In genomic region chr5:33241826-33242225, GRCh38 we compare ENCODE assay signal across 10 cellular contexts.
DNase-seq lines count a peak whose midpoint lies in the region; ATAC-seq, FAIRE-seq and TF ChIP-seq lines count a peak whose summit lies in the region.
"Had no signal": no experiment of that assay in that cellular context is flagged by ENCODE, and none has a peak within 500 bp of the region (broad histone marks: within the 10 kb centered on the region; RNA-seq: fewer than 3 reads in every experiment).

No MANE protein-coding gene starts in this region.

- peak; percentile 7 for FAIRE-seq in GM12878 (lab: Jason Lieb, UNC)

- no peaks in the 10 kb centered on the region for H3K4me1 Mint-ChIP-seq in activated naive CD4-positive, alpha-beta T cell treated with anti-CD3 and anti-CD28 coated beads, Interleukin-2, amount 50 U/mL, for 24 hours
- H3K4me1 Mint-ChIP-seq in stimulated activated effector memory CD8-positive, alpha-beta T cell treated with anti-CD3 and anti-CD28 coated beads, Interleukin-12 subunit alpha, Interleukin-12 subunit beta, amount 100 ng/mL, for 72 hours: no peaks in the 10 kb centered on the region

- no peak for TF ChIP-seq EP300 in GM12878 (IDR thresholded peaks at IDR 0.05; ENCODE audit: borderline replicate concordance in 1 of 2, control insufficient read depth in 1 of 2, low read depth in 2 of 2, low read length in 2 of 2)

- in situ Hi-C loops in GM12878 (cut with MboI): no loop called here
- in situ Hi-C loops in gastrocnemius medialis (cut with MboI; ENCODE audit: low sequenced_read_pairs in 4 of 4): no loop called here

- H3K36me3 ChIP-seq in GM12878 (ENCODE audit: control insufficient read depth in 2 of 2, insufficient read depth in 2 of 2, low read length in 1 of 2) (no peaks in the 10 kb centered on the region), gastrocnemius medialis (no peaks in the 10 kb centered on the region)

- POLR2A ChIA-PET in GM12878 (lab: Charles Lee): interaction anchor here (0.5 kb wide), 1 partner anchor 23 kb away, joined by 3 read pairs; no protein-coding TSS in a partner anchor

- WGBS in GM12878 (ENCODE audit: insufficient coverage, insufficient replicate concordance, low lambda C conversion rate, missing lambda C conversion rate): 0% methylated on average over 4 of the region's 4 CpGs

- H3K79me2 ChIP-seq in GM12878 (ENCODE audit: control insufficient read depth, insufficient read depth, low read length): no peaks in the 10 kb centered on the region

- TF ChIP-seq POLR2A in GM12878 (IDR thresholded peaks at IDR 0.05; ENCODE audit: low read depth, low read length): no peak
- TF ChIP-seq POLR2A in gastrocnemius medialis (IDR thresholded peaks at IDR 0.05): no peak

- H3K9me3 ChIP-seq in GM12878 (replicated peaks; ENCODE audit: control insufficient read depth, insufficient read depth, low read length): no peaks in the 10 kb centered on the region; the same call in 2 of the 3 replicates
- no peaks in the 10 kb centered on the region for H3K9me3 ChIP-seq in gastrocnemius medialis

- H3K9ac ChIP-seq in GM12878 (ENCODE audit: control insufficient read depth, insufficient read depth, low read length): no peak overlapping the region

- no peak overlapping the region for H3K4me2 ChIP-seq in GM12878 (ENCODE audit: control insufficient read depth, insufficient read depth)

- H3K4me3 ChIP-seq in GM12878 (no peak overlapping the region), gastrocnemius medialis (no peak overlapping the region)

- H3K4me1 ChIP-seq in GM12878 (ENCODE audit: control insufficient read depth, insufficient read depth, low read length) (peaks cover 4% of the 10 kb centered on the region), gastrocnemius medialis (no peaks in the 10 kb centered on the region)

- H3K27me3 Mint-ChIP-seq in activated naive CD4-positive, alpha-beta T cell treated with anti-CD3 and anti-CD28 coated beads, Interleukin-2, amount 50 U/mL, for 24 hours: peaks cover under 1% of the 10 kb centered on the region

- H3K9me3 Mint-ChIP-seq in activated naive CD4-positive, alpha-beta T cell treated with anti-CD3 and anti-CD28 coated beads, Interleukin-2, amount 50 U/mL, for 24 hours: no peaks in the 10 kb centered on the region
- no peaks in the 10 kb centered on the region for H3K9me3 Mint-ChIP-seq in stimulated activated effector memory CD8-positive, alpha-beta T cell treated with anti-CD3 and anti-CD28 coated beads, Interleukin-12 subunit alpha, Interleukin-12 subunit beta, amount 100 ng/mL, for 72 hours

- no peak overlapping the region for H3K4me3 Mint-ChIP-seq in activated naive CD4-positive, alpha-beta T cell treated with anti-CD3 and anti-CD28 coated beads, Interleukin-2, amount 50 U/mL, for 24 hours
- H3K4me3 Mint-ChIP-seq in stimulated activated effector memory CD8-positive, alpha-beta T cell treated with anti-CD3 and anti-CD28 coated beads, Interleukin-12 subunit alpha, Interleukin-12 subunit beta, amount 100 ng/mL, for 72 hours: no peak overlapping the region

- TF ChIP-seq RAD21 in GM12878 (IDR thresholded peaks at IDR 0.05; ENCODE audit: insufficient read depth, low read depth, low read length): no peak

- no peaks in the 10 kb centered on the region for H3K36me3 Mint-ChIP-seq in activated naive CD4-positive, alpha-beta T cell treated with anti-CD3 and anti-CD28 coated beads, Interleukin-2, amount 50 U/mL, for 24 hours
- no peaks in the 10 kb centered on the region for H3K36me3 Mint-ChIP-seq in stimulated activated effector memory CD8-positive, alpha-beta T cell treated with anti-CD3 and anti-CD28 coated beads, Interleukin-12 subunit alpha, Interleukin-12 subunit beta, amount 100 ng/mL, for 72 hours

- H3K27me3 ChIP-seq in GM12878 (replicated peaks in 1 of 2; ENCODE audit: control insufficient read depth in 2 of 2, insufficient read depth in 2 of 2, low read length in 1 of 2) (no peaks in the 10 kb centered on the region), gastrocnemius medialis (no peaks in the 10 kb centered on the region)

- RAD21 ChIA-PET in GM12878 (lab: Charles Lee; ENCODE audit: unreplicated experiment): interaction anchor here (0.6 kb wide), 1 partner anchor 604 kb away, joined by 3 read pairs; no protein-coding TSS in a partner anchor

- SMC1A ChIA-PET in GM12878 (lab: Charles Lee; ENCODE audit: uncharacterized antibody, unreplicated experiment): interaction anchor here (0.7 kb wide), 1 partner anchor 214 kb away, joined by 3 read pairs; no protein-coding TSS in a partner anchor

- no peaks in the 10 kb centered on the region for H4K20me1 ChIP-seq in GM12878 (ENCODE audit: control insufficient read depth, insufficient read depth)

- intact Hi-C loops in GM12878 (cut with micrococcal nuclease; ENCODE audit: unreplicated experiment): no loop called here
- intact Hi-C loops in gastrocnemius medialis (cut with DNase I; ENCODE audit: low total_unique reads): no loop called here

- DNase-seq in activated naive CD4-positive, alpha-beta T cell treated with Interleukin-2 at 50 U/mL for 16 hours: no peak
- no peak for DNase-seq in GM12878 (ENCODE audit: low read depth, low spot score)
- no peak for DNase-seq in stimulated activated effector memory CD8-positive, alpha-beta T cell treated with anti-CD3 and anti-CD28 coated beads, Interleukin-12 subunit alpha, Interleukin-12 subunit beta, amount 100 ng/mL, for 72 hours (ENCODE audit: low spot score in 2 of 2)
- DNase-seq in gastrocnemius medialis: no peak
- no peak for DNase-seq in GM19238 (ENCODE audit: insufficient read length, low spot score)
- DNase-seq: activated CD8-positive, alpha-beta memory T cell treated with anti-CD3 and anti-CD28 coated beads, Interleukin-2, amount 50 U/mL, for 4 hours; cortex of kidney had no signal

- peak overlapping the region; percentile 43 for H3K27ac Mint-ChIP-seq in activated naive CD4-positive, alpha-beta T cell treated with anti-CD3 and anti-CD28 coated beads, Interleukin-2, amount 50 U/mL, for 24 hours
- peak overlapping the region; percentile 27 for H3K27ac Mint-ChIP-seq in stimulated activated effector memory CD8-positive, alpha-beta T cell treated with anti-CD3 and anti-CD28 coated beads, Interleukin-12 subunit alpha, Interleukin-12 subunit beta, amount 100 ng/mL, for 72 hours

- BruUV-seq in GM12878 (replicated peaks; lab: Mats Ljungman, UMichigan): no TSS peak

- H3K27ac ChIP-seq in GM12878 (ENCODE audit: control insufficient read depth, insufficient read depth) (no peak overlapping the region), gastrocnemius medialis (no peak overlapping the region)

- ATAC-seq in HG03354 (IDR thresholded peaks at IDR 0.05; ENCODE audit: poor library complexity, severe bottlenecking, unreplicated experiment) (peak; percentile 69), GM12878 (peak; percentile 48), esophagus mucosa (no peak), gastrocnemius medialis (no peak)
- no peak for ATAC-seq in stimulated activated effector memory CD8-positive, alpha-beta T cell treated with anti-CD3 and anti-CD28 coated beads, Interleukin-12 subunit alpha, Interleukin-12 subunit beta, amount 100 ng/mL, for 72 hours

- TF ChIP-seq CTCF in GM12878 (IDR thresholded peaks at IDR 0.05 in 2 of 3, conservative IDR thresholded peaks at IDR 0.05 in 1 of 3; ENCODE audit: control insufficient read depth in 2 of 3, extremely low read depth in 1 of 3, insufficient read depth in 1 of 3, low read depth in 3 of 3, low read length in 3 of 3): no peak
- no peak for TF ChIP-seq CTCF in gastrocnemius medialis (IDR thresholded peaks at IDR 0.05 in 4 of 5, conservative IDR thresholded peaks at IDR 0.05 in 1 of 5)

- CTCF ChIA-PET in GM12878 (lab: Yijun Ruan, JAX): no interaction called here

- H2AFZ ChIP-seq in GM12878 (ENCODE audit: control insufficient read depth, low read depth, low read length): no peak overlapping the region

TF ChIP-seq in GM12878, 131 proteins besides CTCF, POLR2A, EP300 and RAD21 (continues in another document):
- TF ChIP-seq HCFC1 (IDR thresholded peaks at IDR 0.05; ENCODE audit: low read length) (no peak), ZSCAN29 (IDR thresholded peaks at IDR 0.05) (no peak), ETV6 (conservative IDR thresholded peaks at IDR 0.05 in 1 of 2, IDR thresholded peaks at IDR 0.05 in 1 of 2; ENCODE audit: borderline replicate concordance in 1 of 2, low read depth in 1 of 2) (peak in 1 of 2 experiments; percentile 49; a peak in 1 of 4 replicates), SPI1 (IDR thresholded peaks at IDR 0.05; ENCODE audit: borderline replicate concordance, insufficient read depth, low read depth, low read length) (peak; percentile 72; the same call in 1 of the 2 replicates), ZBTB4 (CRISPR knock-in tag; IDR thresholded peaks at IDR 0.05) (no peak), ZNF622 (IDR thresholded peaks at IDR 0.05) (no peak), CBFB (IDR thresholded peaks at IDR 0.05; ENCODE audit: low read depth) (no peak), MAX (IDR thresholded peaks at IDR 0.05; ENCODE audit: low read depth, low read length) (no peak)

Comparison
In these comparisons a context has a peak if more than half of its experiments do, and no peak if none do; other contexts are left out.
1. ATAC-seq: peak in HG03354 (single experiment) and GM12878 (single experiment); none in stimulated activated effector memory CD8-positive, alpha-beta T cell treated with anti-CD3 and anti-CD28 coated beads, Interleukin-12 subunit alpha, Interleukin-12 subunit beta, amount 100 ng/mL, for 72 hours (single experiment), esophagus mucosa (single experiment) and gastrocnemius medialis (0 of 2).